In the genomic region with DNA sequence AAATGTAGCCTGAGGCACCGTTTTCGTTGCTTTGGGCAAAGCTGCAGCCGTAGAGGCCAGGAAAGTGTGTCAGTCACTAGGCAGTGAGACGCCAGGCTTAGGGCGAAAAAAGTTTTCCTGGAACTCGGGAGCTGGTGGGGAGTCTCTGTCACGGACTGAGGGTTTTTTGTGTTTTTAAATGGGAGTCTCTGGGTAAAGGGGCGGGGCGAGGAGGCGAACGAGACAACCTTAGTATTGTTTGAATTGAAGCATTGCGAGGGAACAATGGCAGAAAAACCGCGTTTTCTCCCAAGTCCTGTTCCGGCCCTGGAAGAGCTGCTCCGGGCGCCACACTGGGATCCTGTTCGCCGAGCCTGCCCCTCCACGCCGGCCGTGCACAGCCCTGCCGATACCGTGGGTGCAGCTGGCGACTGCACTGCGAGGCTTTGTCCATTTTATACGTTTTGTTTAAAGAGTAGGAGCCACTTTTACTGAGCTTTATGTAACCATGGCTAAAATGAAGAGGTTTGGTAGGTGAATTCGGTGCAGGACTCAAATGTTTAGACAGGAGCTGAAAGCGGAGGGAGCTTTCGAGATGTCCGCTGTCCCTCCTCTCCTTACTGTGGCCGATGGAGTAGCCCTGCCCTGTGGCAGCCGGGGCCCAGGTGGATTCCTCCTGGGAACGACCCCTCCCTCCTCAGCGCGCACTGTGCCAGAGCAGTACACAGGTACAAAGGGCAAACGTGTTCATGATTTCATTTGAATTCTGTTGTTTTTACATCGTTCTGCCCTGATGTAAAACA, we compare ENCODE assay signal across 9 cellular contexts. TPM values are rescaled to one million over a fixed set of nuclear protein-coding genes. Genes with fewer than 3 reads are reported as not detected.
DNase-seq lines count a peak whose midpoint lies in the region; ATAC-seq and TF ChIP-seq lines count a peak whose summit lies in the region.
"Had no signal": no experiment of that assay in that cellular context is flagged by ENCODE, and none has a peak within 500 bp of the region (broad histone marks: within the 10 kb centered on the region; RNA-seq: fewer than 3 reads in every experiment).

No MANE protein-coding gene starts in this region.

- CTCF ChIA-PET in activated CD4-positive, alpha-beta T cell treated with anti-CD3 and anti-CD28 coated beads, Interleukin-2, amount 10 ng/mL, durations not matched to agents 7 days and 5 days (lab: Charles Lee): interaction anchor here (0.6 kb wide), 1 partner anchor 1755 kb away, joined by 3 read pairs; no protein-coding TSS in a partner anchor

- H3K36me3 Mint-ChIP-seq in activated CD4-positive, alpha-beta T cell treated with anti-CD3 and anti-CD28 coated beads, Interleukin-2, amount 10 ng/mL, durations not matched to agents 7 days and 5 days (ENCODE audit: low read depth): no peaks in the 10 kb centered on the region

- TF ChIP-seq POLR2A in right lobe of liver (IDR thresholded peaks at IDR 0.05): no peak

- peak; percentile 24 to 47 (median 34) for ATAC-seq in right lobe of liver
- ATAC-seq in upper lobe of right lung: peak; percentile 42
- ATAC-seq in GM19395 (IDR thresholded peaks at IDR 0.05; ENCODE audit: unreplicated experiment): no peak
- no peak for ATAC-seq in GM18873 (IDR thresholded peaks at IDR 0.05; ENCODE audit: low FRiP score, unreplicated experiment)

- no peaks in the 10 kb centered on the region for H3K9me3 ChIP-seq in colonic mucosa
- no peaks in the 10 kb centered on the region for H3K9me3 ChIP-seq in right lobe of liver
- H3K9me3 ChIP-seq in upper lobe of right lung: no peaks in the 10 kb centered on the region

- H3K27me3 ChIP-seq in colonic mucosa (peaks cover 28% of the 10 kb centered on the region), right lobe of liver (peaks cover 0 to 12% of the 10 kb centered on the region in 2 donors), upper lobe of right lung (peaks cover 25% of the 10 kb centered on the region)

- H3K4me3 ChIP-seq in colonic mucosa (peak overlapping the region; percentile 48), right lobe of liver (peak overlapping the region; percentile 49 to 55 (median 51)), upper lobe of right lung (peak overlapping the region; percentile 71)

- no peaks in the 10 kb centered on the region for H3K9me3 Mint-ChIP-seq in activated CD4-positive, alpha-beta T cell treated with anti-CD3 and anti-CD28 coated beads, Interleukin-2, amount 10 ng/mL, durations not matched to agents 7 days and 5 days

- intact Hi-C loops in colonic mucosa (cut with DNase I): loop anchor here (5.0 kb wide), 1 partner anchor 39 kb away; no protein-coding TSS in a partner anchor
- intact Hi-C loops in right lobe of liver (cut with DNase I): no loop called here
- intact Hi-C loops in upper lobe of right lung (cut with DNase I): loop anchor here (10.0 kb wide), 1 partner anchor 84 kb away; no protein-coding TSS in a partner anchor

- no peaks in the 10 kb centered on the region for H3K36me3 ChIP-seq in colonic mucosa
- no peaks in the 10 kb centered on the region for H3K36me3 ChIP-seq in right lobe of liver
- no peaks in the 10 kb centered on the region for H3K36me3 ChIP-seq in upper lobe of right lung
- H3K36me3 ChIP-seq: BLaER1 had no signal

- TF ChIP-seq CTCF in colonic mucosa (IDR thresholded peaks at IDR 0.05) (no peak), right lobe of liver (IDR thresholded peaks at IDR 0.05) (no peak), upper lobe of right lung (IDR thresholded peaks at IDR 0.05) (no peak)

- peak overlapping the region; percentile 53 to 71 for H3K9ac ChIP-seq in colonic mucosa (ENCODE audit: low read depth in 2 of 2, low read length in 2 of 2)
- H3K9ac ChIP-seq: BLaER1 had no signal

- H3K27me3 Mint-ChIP-seq in activated CD4-positive, alpha-beta T cell treated with anti-CD3 and anti-CD28 coated beads, Interleukin-2, amount 10 ng/mL, durations not matched to agents 7 days and 5 days: peaks cover 77% of the 10 kb centered on the region

- WGBS in right lobe of liver (ENCODE audit: insufficient coverage, low coverage, low lambda C conversion rate, missing lambda C conversion rate): 3% methylated on average over 31 of the region's 38 CpGs

- H3K27ac ChIP-seq in colonic mucosa (peak overlapping the region; percentile 84), right lobe of liver (peak overlapping the region; percentile 63 to 89 (median 77)), upper lobe of right lung (peak overlapping the region; percentile 89)
- H3K27ac ChIP-seq: BLaER1 had no signal

- H3K4me3 Mint-ChIP-seq in activated CD4-positive, alpha-beta T cell treated with anti-CD3 and anti-CD28 coated beads, Interleukin-2, amount 10 ng/mL, durations not matched to agents 7 days and 5 days: no peak overlapping the region

- H3K4me1 ChIP-seq in colonic mucosa: no peaks in the 10 kb centered on the region
- peaks cover 0 to 23% (median 5%) of the 10 kb centered on the region in 4 donors for H3K4me1 ChIP-seq in right lobe of liver
- peaks cover 27% of the 10 kb centered on the region for H3K4me1 ChIP-seq in upper lobe of right lung

- POLR2A ChIA-PET in activated CD4-positive, alpha-beta T cell treated with anti-CD3 and anti-CD28 coated beads, Interleukin-2, amount 10 ng/mL, durations not matched to agents 7 days and 5 days (lab: Charles Lee): no interaction called here

- peaks cover 3% of the 10 kb centered on the region for H3K4me1 Mint-ChIP-seq in activated CD4-positive, alpha-beta T cell treated with anti-CD3 and anti-CD28 coated beads, Interleukin-2, amount 10 ng/mL, durations not matched to agents 7 days and 5 days

- H3K27ac Mint-ChIP-seq in activated CD4-positive, alpha-beta T cell treated with anti-CD3 and anti-CD28 coated beads, Interleukin-2, amount 10 ng/mL, durations not matched to agents 7 days and 5 days: peak overlapping the region; percentile 9

- no peak for DNase-seq in activated CD4-positive, alpha-beta T cell treated with anti-CD3 and anti-CD28 coated beads, Interleukin-2, amount 10 ng/mL, durations not matched to agents 7 days and 5 days
- DNase-seq in activated CD4-positive, alpha-beta T cell treated with anti-CD3 and anti-CD28 coated beads for 1 hour: no peak
- DNase-seq in colonic mucosa (peak; percentile 69), right lobe of liver (no peak), upper lobe of right lung (no peak), NCI-H2196 treated with DMSO at 0.1 percent for 48 hours (lab: John Stamatoyannopoulos, UW; ENCODE audit: unreplicated experiment) (no peak)

RNA-seq across cellular contexts. Expression of a gene that starts 1.5 kb away (rescaled TPM):
- not detected for total RNA-seq in activated CD4-positive, alpha-beta T cell treated with anti-CD3 and anti-CD28 coated beads, Interleukin-2, amount 10 ng/mL, durations not matched to agents 7 days and 5 days
- 100 to 1,000 TPM in 1 of 2 donors, 10 to 100 TPM in 1; 61.1 to 111 TPM for total RNA-seq in colonic mucosa
- 10 to 100 TPM in 5 of 6 experiments, 1 to 10 TPM in 1; 8.4 to 65.8 (median 42.5) TPM for total RNA-seq in right lobe of liver
- total RNA-seq in upper lobe of right lung: 273 TPM

RNA-seq across cellular contexts. Expression of a gene that starts 1.6 kb away (rescaled TPM):
- under 1 TPM; 0.06 to 0.12 TPM for total RNA-seq in activated CD4-positive, alpha-beta T cell treated with anti-CD3 and anti-CD28 coated beads, Interleukin-2, amount 10 ng/mL, durations not matched to agents 7 days and 5 days
- 10 to 100 TPM; 27.0 to 97.0 TPM for total RNA-seq in colonic mucosa
- 10 to 100 TPM in 5 of 6 experiments, 1 to 10 TPM in 1; 8.0 to 89.8 (median 41.1) TPM for total RNA-seq in right lobe of liver
- 242 TPM for total RNA-seq in upper lobe of right lung

Comparison
In these comparisons a context has a peak if more than half of its experiments do, and no peak if none do; other contexts are left out.
1. ATAC-seq: peak in right lobe of liver (4 of 4) and upper lobe of right lung (single experiment); none in GM19395 (single experiment) and GM18873 (single experiment).
2. RNA of a gene that starts 1.5 kb away (total RNA-seq): 273 TPM in upper lobe of right lung (single experiment), 61.1 to 111 TPM in colonic mucosa and 8.4 to 65.8 TPM in right lobe of liver; not detected in activated CD4-positive, alpha-beta T cell treated with anti-CD3 and anti-CD28 coated beads, Interleukin-2, amount 10 ng/mL, durations not matched to agents 7 days and 5 days; every median in the first group is over 4 times any median in the second.
3. RNA of a gene that starts 1.6 kb away (total RNA-seq): 242 TPM in upper lobe of right lung (single experiment), 27.0 to 97.0 TPM in colonic mucosa and 8.0 to 89.8 TPM in right lobe of liver; 0.06 to 0.12 TPM in activated CD4-positive, alpha-beta T cell treated with anti-CD3 and anti-CD28 coated beads, Interleukin-2, amount 10 ng/mL, durations not matched to agents 7 days and 5 days; every median in the first group is over 4 times any median in the second.
4. intact Hi-C loops: an anchor here in colonic mucosa (5.0 kb wide) and upper lobe of right lung (10.0 kb wide); none called in right lobe of liver.
5. Peak in every context shown above with its lines, with median percentiles within 50 percentile points of each other: H3K27ac ChIP-seq and H3K4me3 ChIP-seq.